ENCODE assay signal across 8 cellular contexts in genomic region chr2:8676915-8677645, GRCh38. TPM values are rescaled to one million over a fixed set of nuclear protein-coding genes. Genes with fewer than 3 reads are reported as not detected.
DNase-seq lines count a peak whose midpoint lies in the region; ATAC-seq and TF ChIP-seq lines count a peak whose summit lies in the region.

No MANE protein-coding gene starts in this region.

- no peak for ATAC-seq in GM18907 (IDR thresholded peaks at IDR 0.05; ENCODE audit: unreplicated experiment)
- ATAC-seq in GM19023 (IDR thresholded peaks at IDR 0.05; ENCODE audit: unreplicated experiment) = no peak
- ATAC-seq in GM21786 (IDR thresholded peaks at IDR 0.05; ENCODE audit: unreplicated experiment) = no peak

- H3K27me3 Mint-ChIP-seq in endothelial cell (ENCODE audit: unreplicated experiment) (peaks cover 30% of the 10 kb centered on the region), nephron (ENCODE audit: low read depth) (no peaks in the 10 kb centered on the region)

- peak overlapping the region; percentile 81 for H3K4me3 Mint-ChIP-seq in endothelial cell (ENCODE audit: unreplicated experiment)
- peak overlapping the region; percentile 82 to 86 (median 86) for H3K4me3 Mint-ChIP-seq in nephron

- H3K27ac Mint-ChIP-seq in endothelial cell (ENCODE audit: unreplicated experiment) (peak overlapping the region; percentile 88), nephron (peak overlapping the region; percentile 98 to 99 (median 99))

- H3K4me1 Mint-ChIP-seq in endothelial cell (ENCODE audit: unreplicated experiment) = peaks cover 18% of the 10 kb centered on the region
- peaks cover 35% of the 10 kb centered on the region for H3K4me1 Mint-ChIP-seq in nephron

- peak; percentile 25 for DNase-seq in EH (ENCODE audit: low read depth)
- DNase-seq in NCI-H774 (lab: John Stamatoyannopoulos, UW) = peak; percentile 62
- DNase-seq in endothelial cell (ENCODE audit: low spot score) = no peak
- DNase-seq in posterior vena cava (ENCODE audit: low spot score) = no peak

- H3K36me3 Mint-ChIP-seq in endothelial cell (ENCODE audit: low read depth, unreplicated experiment) (peaks cover 13% of the 10 kb centered on the region), nephron (ENCODE audit: low read depth) (peaks cover 20% of the 10 kb centered on the region)

- TF ChIP-seq CTCF in endothelial cell (IDR thresholded peaks at IDR 0.05; ENCODE audit: unreplicated experiment) (no peak), nephron (IDR thresholded peaks at IDR 0.05; ENCODE audit: unreplicated experiment in 3 of 3) (no peak)

- intact Hi-C loops in posterior vena cava (cut with DNase I) = no loop called here

- H3K9me3 Mint-ChIP-seq in endothelial cell (ENCODE audit: unreplicated experiment) (peaks cover 14% of the 10 kb centered on the region), nephron (peaks cover 15% of the 10 kb centered on the region)

RNA-seq across cellular contexts. Expression of gene ID2, which starts 4.8 kb away (rescaled TPM):
- total RNA-seq in endothelial cell (ENCODE audit: unreplicated experiment) (9.4 TPM), posterior vena cava (100 to 1,000 TPM in 1 of 2 donors, 10 to 100 TPM in 1; 82.2 to 135 TPM)

Comparison
In these comparisons a context has a peak if more than half of its experiments do, and no peak if none do; other contexts are left out.
1. DNase-seq: peak in EH (single experiment) and NCI-H774 (single experiment); none in endothelial cell (single experiment) and posterior vena cava (single experiment).